Comparison of ENCODE assay signal across 23 cellular contexts in genomic region chr4:187849556-187850245, GRCh38.
A peak's percentile ranks its signal among the peaks of the same experiment; 100 is the strongest.
DNase-seq lines count a peak whose midpoint lies in the region; TF ChIP-seq lines count a peak whose summit lies in the region.
"Had no signal": no experiment of that assay in that cellular context is flagged by ENCODE, and none has a peak within 500 bp of the region (broad histone marks: within the 10 kb centered on the region; RNA-seq: fewer than 3 reads in every experiment).

No MANE protein-coding gene starts in this region.

- H3K27ac Mint-ChIP-seq in MCF 10A (ENCODE audit: low read depth, unreplicated experiment), result peak overlapping the region; percentile 49
- H3K27ac Mint-ChIP-seq: B cell; CD4-positive, CD25-positive, alpha-beta regulatory T cell; IgD-negative memory B cell; T-cell had no signal

- no peak for TF ChIP-seq POLR2A in breast epithelium (IDR thresholded peaks at IDR 0.05)

- intact Hi-C loops in MCF 10A (cut with micrococcal nuclease), result no loop called here
- intact Hi-C loops in breast epithelium (cut with DNase I; ENCODE audit: low total_unique reads), result loop anchor here (5.0 kb wide), 2 partner anchors 748 to 803 kb away; no protein-coding TSS in a partner anchor
- intact Hi-C loops in cardiac septum (cut with DNase I), result no loop called here

- H3K4me3 ChIP-seq in breast epithelium, result no peak overlapping the region
- H3K4me3 ChIP-seq: MG63 had no signal

- peaks cover 0 to 6% of the 10 kb centered on the region in 2 donors for H3K9me3 ChIP-seq in breast epithelium
- H3K9me3 ChIP-seq: Caco-2, MG63, SK-N-SH had no signal

- no peaks in the 10 kb centered on the region for H3K36me3 Mint-ChIP-seq in MCF 10A (ENCODE audit: insufficient read depth, unreplicated experiment)
- H3K36me3 Mint-ChIP-seq: CD4-positive, CD25-positive, alpha-beta regulatory T cell; IgD-negative memory B cell; T-cell had no signal

- H3K27me3 ChIP-seq in breast epithelium, result no peaks in the 10 kb centered on the region
- H3K27me3 ChIP-seq: MG63 had no signal

- H3K36me3 ChIP-seq in breast epithelium, result no peaks in the 10 kb centered on the region
- H3K36me3 ChIP-seq: MG63 had no signal

- TF ChIP-seq CTCF in MCF 10A (IDR thresholded peaks at IDR 0.05; ENCODE audit: unreplicated experiment) (no peak), breast epithelium (IDR thresholded peaks at IDR 0.05) (no peak)

- no peak overlapping the region for H3K4me3 Mint-ChIP-seq in MCF 10A (ENCODE audit: unreplicated experiment)
- H3K4me3 Mint-ChIP-seq: B cell; CD4-positive, CD25-positive, alpha-beta regulatory T cell; IgD-negative memory B cell; T-cell had no signal

- no peaks in the 10 kb centered on the region for H3K4me1 Mint-ChIP-seq in MCF 10A (ENCODE audit: insufficient read depth, unreplicated experiment)
- H3K4me1 Mint-ChIP-seq: B cell; CD4-positive, CD25-positive, alpha-beta regulatory T cell; IgD-negative memory B cell; T-cell had no signal

- CTCF ChIA-PET in MCF 10A (lab: Yijun Ruan, JAX), result no interaction called here

- no peaks in the 10 kb centered on the region for H3K4me1 ChIP-seq in breast epithelium
- H3K4me1 ChIP-seq: Caco-2 had no signal

- no peak overlapping the region for H3K27ac ChIP-seq in breast epithelium
- H3K27ac ChIP-seq: 22Rv1 had no signal

- no TSS peak for BruUV-seq in MCF 10A (replicated peaks; lab: Mats Ljungman, UMichigan)

- POLR2A ChIA-PET in MCF 10A (lab: Yijun Ruan, JAX), result no interaction called here

- H3K9me3 Mint-ChIP-seq in MCF 10A (ENCODE audit: unreplicated experiment), result no peaks in the 10 kb centered on the region

- DNase-seq in MCF 10A (ENCODE audit: unreplicated experiment), result no peak
- DNase-seq in breast epithelium (ENCODE audit: low spot score in 2 of 2), result no peak
- DNase-seq in NCI-H524 (lab: John Stamatoyannopoulos, UW), result peak; percentile 76 to 86
- peak; percentile 19 for DNase-seq in cerebellum (ENCODE audit: low spot score)
- DNase-seq in NCI-H2227 treated with DMSO at 0.1 percent for 48 hours (lab: John Stamatoyannopoulos, UW), result no peak
- DNase-seq in NCI-H1436 treated with DMSO at 0.1 percent for 48 hours (lab: John Stamatoyannopoulos, UW), result no peak
- no peak for DNase-seq in cardiac septum (ENCODE audit: low spot score)
- no peak for DNase-seq in activated T-cell treated with anti-CD3 and anti-CD28 coated beads, Interleukin-2, amount 50 U/mL, for 1 hour
- DNase-seq: Caco-2; CD4-positive, CD25-positive, alpha-beta regulatory T cell; HCEC 1CT; Karpas-422; MG63; NCI-H1092; NCI-H187; PC-3; RPMI8226; SHP77 treated with DMSO at 0.1 percent for 48 hours; SK-N-SH; T-cell had no signal

- no peaks in the 10 kb centered on the region for H3K27me3 Mint-ChIP-seq in MCF 10A (ENCODE audit: insufficient read depth, unreplicated experiment)
- H3K27me3 Mint-ChIP-seq: B cell; CD4-positive, CD25-positive, alpha-beta regulatory T cell; IgD-negative memory B cell; T-cell had no signal

Comparison
In these comparisons a context has a peak if more than half of its experiments do, and no peak if none do; other contexts are left out.
1. DNase-seq: peak in NCI-H524 (2 of 2) and cerebellum (single experiment); none in MCF 10A (single experiment), breast epithelium (0 of 2), NCI-H2227 treated with DMSO at 0.1 percent for 48 hours (single experiment), NCI-H1436 treated with DMSO at 0.1 percent for 48 hours (single experiment), cardiac septum (single experiment) and activated T-cell treated with anti-CD3 and anti-CD28 coated beads, Interleukin-2, amount 50 U/mL, for 1 hour (single experiment).